In genomic region chr11:15935370-15935769, GRCh38 we compare ENCODE assay signal across 23 cellular contexts.
DNase-seq lines count a peak whose midpoint lies in the region; ATAC-seq and TF ChIP-seq lines count a peak whose summit lies in the region.
"Had no signal": no experiment of that assay in that cellular context is flagged by ENCODE, and none has a peak within 500 bp of the region (broad histone marks: within the 10 kb centered on the region; RNA-seq: fewer than 3 reads in every experiment).

No MANE protein-coding gene starts in this region.

- no peaks in the 10 kb centered on the region for H3K9me2 ChIP-seq in GM23248 (ENCODE audit: insufficient read depth)

- peaks cover 0 to 5% (median 0%) of the 10 kb centered on the region in 4 donors for H3K27me3 ChIP-seq in esophagus muscularis mucosa
- no peaks in the 10 kb centered on the region for H3K27me3 ChIP-seq in transverse colon
- H3K27me3 ChIP-seq in GM23248 (replicated peaks; ENCODE audit: insufficient read depth) = peaks cover 4% of the 10 kb centered on the region
- H3K27me3 ChIP-seq in Caco-2 (replicated peaks; ENCODE audit: control insufficient read depth, insufficient read depth, low read length) = no peaks in the 10 kb centered on the region
- H3K27me3 ChIP-seq: BLaER1 treated with 17β-estradiol and CSF1 and Interleukin-3, amounts not matched to agents 10 nM and 100 nM had no signal

- in situ Hi-C loops in transverse colon (cut with MboI; ENCODE audit: low pct_ligation_motif_present in 1 of 4, low pct_unique_long_range_greater_than_20kb in 1 of 4, low sequenced_read_pairs in 3 of 4) = no loop called here
- in situ Hi-C loops in GM23248 (cut with MboI) = no loop called here

- H3K27me3 Mint-ChIP-seq in osteocyte (ENCODE audit: unreplicated experiment) = peaks cover 4% of the 10 kb centered on the region
- no peaks in the 10 kb centered on the region for H3K27me3 Mint-ChIP-seq in Caco-2 (ENCODE audit: insufficient read depth, unreplicated experiment)

- BruUV-seq in Caco-2 (replicated peaks; lab: Mats Ljungman, UMichigan) = no TSS peak

- POLR2A ChIA-PET in Caco-2 (lab: Charles Lee) = no interaction called here

- CTCF ChIA-PET in Caco-2 (lab: Charles Lee) = no interaction called here

- TF ChIP-seq CTCF in esophagus muscularis mucosa (IDR thresholded peaks at IDR 0.05) (no peak), osteocyte (IDR thresholded peaks at IDR 0.05) (no peak), transverse colon (IDR thresholded peaks at IDR 0.05) (no peak), Caco-2 (IDR thresholded peaks at IDR 0.05; ENCODE audit: insufficient read depth in 1 of 2, low read depth in 1 of 2, low read length in 1 of 2, severe bottlenecking in 1 of 2, unreplicated experiment in 1 of 2) (no peak)

- H3K36me3 Mint-ChIP-seq in osteocyte (ENCODE audit: unreplicated experiment) (no peaks in the 10 kb centered on the region), Caco-2 (ENCODE audit: insufficient read depth, unreplicated experiment) (no peaks in the 10 kb centered on the region)
- H3K36me3 Mint-ChIP-seq: CD8-positive, alpha-beta T cell had no signal

- no peak overlapping the region for H2AFZ ChIP-seq in GM23248

- H3F3A ChIP-seq in GM23248 (ENCODE audit: insufficient read depth) = no peaks in the 10 kb centered on the region

- no peak overlapping the region for H3K4me3 ChIP-seq in esophagus muscularis mucosa
- H3K4me3 ChIP-seq in transverse colon = no peak overlapping the region
- H3K4me3 ChIP-seq in GM23248 = no peak overlapping the region
- H3K4me3 ChIP-seq in Caco-2 (ENCODE audit: low read depth, low read length) = no peak overlapping the region
- H3K4me3 ChIP-seq: A549; BLaER1 treated with 17β-estradiol and CSF1 and Interleukin-3, amounts not matched to agents 10 nM and 100 nM; GM12878 had no signal

- H3K9me3 Mint-ChIP-seq in osteocyte (ENCODE audit: unreplicated experiment) (peaks cover 9% of the 10 kb centered on the region), Caco-2 (ENCODE audit: unreplicated experiment) (peaks cover 13% of the 10 kb centered on the region)
- H3K9me3 Mint-ChIP-seq: CD8-positive, alpha-beta T cell had no signal

- no peaks in the 10 kb centered on the region for H4K20me1 ChIP-seq in GM23248 (ENCODE audit: insufficient read depth)
- H4K20me1 ChIP-seq: BLaER1 treated with 17β-estradiol and CSF1 and Interleukin-3, amounts not matched to agents 10 nM and 100 nM had no signal

- WGBS in esophagus muscularis mucosa = 90% methylated on average over 8 of the region's 8 CpGs
- WGBS in transverse colon (ENCODE audit: low coverage in 1 of 2), 2 donors = 76% methylated on average over 8 of the region's 8 CpGs; no CpG with 5 or more reads in 1 of the 2 donors
- 32 to 37% methylated on average over 8 of the region's 8 CpGs for WGBS in GM23248 (ENCODE audit: low coverage in 1 of 2, low lambda C conversion rate in 2 of 2, missing lambda C conversion rate in 2 of 2), 2 experiments

- H3K79me2 ChIP-seq in GM23248 (ENCODE audit: insufficient read depth) = no peaks in the 10 kb centered on the region

- no peak overlapping the region for H3K9ac ChIP-seq in GM23248
- H3K9ac ChIP-seq: BLaER1 treated with 17β-estradiol and CSF1 and Interleukin-3, amounts not matched to agents 10 nM and 100 nM had no signal

- TF ChIP-seq POLR2A in esophagus muscularis mucosa (IDR thresholded peaks at IDR 0.05; ENCODE audit: low read depth) (no peak), transverse colon (IDR thresholded peaks at IDR 0.05) (no peak)

- H3K36me3 ChIP-seq in esophagus muscularis mucosa (no peaks in the 10 kb centered on the region), transverse colon (no peaks in the 10 kb centered on the region), GM23248 (ENCODE audit: low read depth) (no peaks in the 10 kb centered on the region), Caco-2 (ENCODE audit: control insufficient read depth, insufficient read depth, low read length) (no peaks in the 10 kb centered on the region)
- H3K36me3 ChIP-seq: BLaER1 treated with 17β-estradiol and CSF1 and Interleukin-3, amounts not matched to agents 10 nM and 100 nM had no signal

- intact Hi-C loops in esophagus muscularis mucosa (cut with DNase I) (no loop called here), left colon (cut with DNase I, micrococcal nuclease) (no loop called here), transverse colon (cut with DNase I; ENCODE audit: low total_unique reads) (loop anchor here (5.0 kb wide), 1 partner anchor 98 kb away; no protein-coding TSS in a partner anchor), Caco-2 (cut with micrococcal nuclease; ENCODE audit: unreplicated experiment) (no loop called here)

- peak; percentile 78 for DNase-seq in esophagus muscularis mucosa (ENCODE audit: extremely low spot score)
- peak in 1 of 2 donors; percentile 34 for DNase-seq in left colon
- peak; percentile 48 for DNase-seq in osteocyte (ENCODE audit: extremely low spot score, unreplicated experiment)
- DNase-seq in transverse colon = peak; percentile 28
- DNase-seq in HPDE6-E6E7 (ENCODE audit: extremely low spot score) = no peak
- DNase-seq in GM23248 = no peak
- no peak for DNase-seq in Caco-2
- DNase-seq: AML-193; CD4-positive, alpha-beta T cell; CD8-positive, alpha-beta T cell; DMS 273 treated with DMSO at 0.1 percent for 48 hours; DMS153; DMS53; DMS79; DND-41; EL; GDM1 had no signal

- H3K9me3 ChIP-seq in esophagus muscularis mucosa (peaks cover 0 to 8% (median 0%) of the 10 kb centered on the region in 4 donors), transverse colon (no peaks in the 10 kb centered on the region), GM23248 (ENCODE audit: low read depth) (no peaks in the 10 kb centered on the region), Caco-2 (no peaks in the 10 kb centered on the region)
- H3K9me3 ChIP-seq: A549 had no signal

- no peak overlapping the region for H3K27ac ChIP-seq in esophagus muscularis mucosa (replicated peaks in 1 of 4)
- H3K27ac ChIP-seq in transverse colon = peak overlapping the region in 2 of 4 donors; percentile 12 to 59
- no peak overlapping the region for H3K27ac ChIP-seq in GM23248
- H3K27ac ChIP-seq: 22Rv1; A549; BLaER1 treated with 17β-estradiol and CSF1 and Interleukin-3, amounts not matched to agents 10 nM and 100 nM; C4-2B had no signal

- no peak overlapping the region for H3K4me2 ChIP-seq in GM23248 (ENCODE audit: unreplicated experiment)
- H3K4me2 ChIP-seq: A549; BLaER1 treated with 17β-estradiol and CSF1 and Interleukin-3, amounts not matched to agents 10 nM and 100 nM had no signal

- no peak overlapping the region for H3K4me3 Mint-ChIP-seq in osteocyte (ENCODE audit: unreplicated experiment)
- H3K4me3 Mint-ChIP-seq in Caco-2 (ENCODE audit: unreplicated experiment) = no peak overlapping the region
- H3K4me3 Mint-ChIP-seq: B cell; CD4-positive, alpha-beta T cell; CD8-positive, alpha-beta T cell had no signal

- peak; percentile 79 for ATAC-seq in left colon
- ATAC-seq: A549; CD8-positive, alpha-beta T cell; GM12878 had no signal

- H3K4me1 ChIP-seq in esophagus muscularis mucosa = peaks cover 0 to 16% (median 12%) of the 10 kb centered on the region in 4 donors
- peaks cover 0 to 32% (median 10%) of the 10 kb centered on the region in 4 donors for H3K4me1 ChIP-seq in transverse colon
- H3K4me1 ChIP-seq in GM23248 (ENCODE audit: insufficient read depth) = no peaks in the 10 kb centered on the region
- H3K4me1 ChIP-seq in Caco-2 = no peaks in the 10 kb centered on the region
- H3K4me1 ChIP-seq: A549; BLaER1 treated with 17β-estradiol and CSF1 and Interleukin-3, amounts not matched to agents 10 nM and 100 nM had no signal

- H3K27ac Mint-ChIP-seq in osteocyte (ENCODE audit: unreplicated experiment) = no peak overlapping the region
- no peak overlapping the region for H3K27ac Mint-ChIP-seq in Caco-2 (ENCODE audit: unreplicated experiment)
- H3K27ac Mint-ChIP-seq: B cell; CD4-positive, alpha-beta T cell; CD8-positive, alpha-beta T cell had no signal

- peak; percentile 16 for TF ChIP-seq EP300 in esophagus muscularis mucosa (IDR thresholded peaks at IDR 0.05)
- no peak for TF ChIP-seq EP300 in transverse colon (IDR thresholded peaks at IDR 0.05; ENCODE audit: low read depth)

- no peaks in the 10 kb centered on the region for H3K4me1 Mint-ChIP-seq in osteocyte (ENCODE audit: unreplicated experiment)
- H3K4me1 Mint-ChIP-seq in Caco-2 (ENCODE audit: low read depth, unreplicated experiment) = no peaks in the 10 kb centered on the region
- H3K4me1 Mint-ChIP-seq: B cell had no signal

Comparison
In these comparisons a context has a peak if more than half of its experiments do, and no peak if none do; other contexts are left out.
1. DNase-seq: peak in esophagus muscularis mucosa (single experiment), osteocyte (single experiment) and transverse colon (single experiment); none in HPDE6-E6E7 (single experiment), GM23248 (single experiment) and Caco-2 (0 of 2).